Comparison of ENCODE assay signal across 9 cellular contexts in genomic region chr17:39617100-39617445, GRCh38. TPM values are rescaled to one million over a fixed set of nuclear protein-coding genes. Genes with fewer than 3 reads are reported as not detected.
A peak's percentile ranks its signal among the peaks of the same experiment; 100 is the strongest.
DNase-seq lines count a peak whose midpoint lies in the region; ATAC-seq, FAIRE-seq and TF ChIP-seq lines count a peak whose summit lies in the region.
"Had no signal": no experiment of that assay in that cellular context is flagged by ENCODE, and none has a peak within 500 bp of the region (broad histone marks: within the 10 kb centered on the region; RNA-seq: fewer than 3 reads in every experiment).

No MANE protein-coding gene starts in this region.

- H3K4me1 Mint-ChIP-seq in CD4-positive, alpha-beta memory T cell: peaks cover 3 to 5% (median 4%) of the 10 kb centered on the region in 4 donors
- H3K4me1 Mint-ChIP-seq in astrocyte (ENCODE audit: low read depth, unreplicated experiment) (no peaks in the 10 kb centered on the region), nephron (peaks cover 4% of the 10 kb centered on the region)

- POLR2A ChIA-PET in CD4-positive, alpha-beta memory T cell (lab: Charles Lee; ENCODE audit: partially characterized antibody): interaction anchor here (1.6 kb wide), 1 partner anchor 113 kb away, joined by 4 read pairs; the partner anchor contains the start of gene MIEN1

- CTCF ChIA-PET in CD4-positive, alpha-beta memory T cell (lab: Charles Lee; ENCODE audit: partially characterized antibody): interaction anchor here (1.0 to 9.5 kb wide), 4 partner anchors 35 to 364 kb away, joined by 3 to 102 read pairs (median 26); partner anchors contain the start of genes PNMT and PSMD3

- peak overlapping the region; percentile 59 to 77 (median 72) for H3K4me3 Mint-ChIP-seq in CD4-positive, alpha-beta memory T cell
- peak overlapping the region; percentile 71 for H3K4me3 Mint-ChIP-seq in astrocyte (ENCODE audit: unreplicated experiment)
- H3K4me3 Mint-ChIP-seq in nephron: peak overlapping the region; percentile 47 to 69 (median 63)

- peak overlapping the region; percentile 90 for H3K4me2 ChIP-seq in astrocyte (ENCODE audit: low read length)

- peak overlapping the region in 1 of 2 donors; percentile 31 for H3K4me3 ChIP-seq in CD4-positive, alpha-beta memory T cell (ENCODE audit: low read length in 2 of 2)
- H3K4me3 ChIP-seq in HFF-Myc (replicated peaks; ENCODE audit: low read depth, low read length) (peak overlapping the region; percentile 42; the same call in 1 of the 2 replicates), astrocyte (ENCODE audit: insufficient read depth, low read depth, low read length) (no peak overlapping the region), thyroid gland (replicated peaks in 1 of 3) (no peak overlapping the region)

- H3K27me3 Mint-ChIP-seq in CD4-positive, alpha-beta memory T cell: peaks cover 1 to 19% of the 10 kb centered on the region in 2 donors
- H3K27me3 Mint-ChIP-seq in astrocyte (ENCODE audit: low read depth, unreplicated experiment) (peaks cover 82% of the 10 kb centered on the region), nephron (ENCODE audit: low read depth) (peaks cover 87% of the 10 kb centered on the region)

- DNase-seq in CD4-positive, alpha-beta memory T cell: peak in 1 of 5 donors; percentile 27
- DNase-seq in HFF-Myc (ENCODE audit: extremely low read depth, low read depth) (no peak), astrocyte (ENCODE audit: low read depth) (no peak), T-helper 9 cell (no peak), thyroid gland (no peak), GM19239 (ENCODE audit: insufficient read length, low spot score) (no peak)

- TF ChIP-seq POLR2A in thyroid gland (IDR thresholded peaks at IDR 0.05): no peak

- intact Hi-C loops in CD4-positive, alpha-beta memory T cell (cut with micrococcal nuclease): no loop called here
- intact Hi-C loops in thyroid gland (cut with DNase I): no loop called here

- H3K36me3 ChIP-seq in CD4-positive, alpha-beta memory T cell (ENCODE audit: insufficient read depth, low read length): no peaks in the 10 kb centered on the region
- no peaks in the 10 kb centered on the region for H3K36me3 ChIP-seq in astrocyte (ENCODE audit: insufficient read depth, low read length)
- H3K36me3 ChIP-seq in thyroid gland: no peaks in the 10 kb centered on the region
- H3K36me3 ChIP-seq: gastroesophageal sphincter had no signal

- H3K9ac ChIP-seq in astrocyte (ENCODE audit: low read length): no peak overlapping the region

- no peak overlapping the region for H3K27ac Mint-ChIP-seq in CD4-positive, alpha-beta memory T cell
- H3K27ac Mint-ChIP-seq in astrocyte (ENCODE audit: unreplicated experiment) (peak overlapping the region; percentile 41), nephron (no peak overlapping the region)

- no peaks in the 10 kb centered on the region for H3K27me3 ChIP-seq in CD4-positive, alpha-beta memory T cell (ENCODE audit: insufficient read depth, low read length)
- H3K27me3 ChIP-seq in astrocyte (ENCODE audit: insufficient read depth, low read length) (peaks cover 36% of the 10 kb centered on the region), thyroid gland (no peaks in the 10 kb centered on the region)

- FAIRE-seq in astrocyte (lab: Jason Lieb, UNC): no peak
- no peak for FAIRE-seq in GM19239 (lab: Jason Lieb, UNC)

- H4K20me1 ChIP-seq in astrocyte (ENCODE audit: insufficient read depth, low read length): no peaks in the 10 kb centered on the region

- no peak overlapping the region for H2AFZ ChIP-seq in astrocyte (ENCODE audit: low read depth, low read length)

- no peaks in the 10 kb centered on the region for H3K9me3 ChIP-seq in CD4-positive, alpha-beta memory T cell (ENCODE audit: control insufficient read depth in 1 of 2, low read length in 2 of 2)
- H3K9me3 ChIP-seq in astrocyte (ENCODE audit: insufficient read depth, low read depth, low read length): no peaks in the 10 kb centered on the region
- no peaks in the 10 kb centered on the region for H3K9me3 ChIP-seq in thyroid gland
- H3K9me3 ChIP-seq: gastroesophageal sphincter had no signal

- ATAC-seq in GM18511 (IDR thresholded peaks at IDR 0.05; ENCODE audit: unreplicated experiment): no peak

- H3K9me3 Mint-ChIP-seq in CD4-positive, alpha-beta memory T cell: no peaks in the 10 kb centered on the region
- H3K9me3 Mint-ChIP-seq in astrocyte (ENCODE audit: unreplicated experiment) (no peaks in the 10 kb centered on the region), nephron (no peaks in the 10 kb centered on the region)

- WGBS in thyroid gland, 2 donors: 63 to 100% methylated on average over 3 of the region's 3 CpGs

- no peak for TF ChIP-seq CTCF in HFF-Myc (IDR thresholded peaks at IDR 0.05; ENCODE audit: low read depth, low read length, missing control alignments)
- TF ChIP-seq CTCF in astrocyte (IDR thresholded peaks at IDR 0.05; ENCODE audit: insufficient read depth, low read depth, low read length): no peak
- no peak for TF ChIP-seq CTCF in nephron (IDR thresholded peaks at IDR 0.05; ENCODE audit: unreplicated experiment in 3 of 3)
- TF ChIP-seq CTCF in thyroid gland (IDR thresholded peaks at IDR 0.05): no peak

- peaks cover 17% of the 10 kb centered on the region for H3K4me1 ChIP-seq in CD4-positive, alpha-beta memory T cell (ENCODE audit: insufficient read depth, low read length)
- peaks cover 7% of the 10 kb centered on the region for H3K4me1 ChIP-seq in astrocyte (ENCODE audit: insufficient read depth, low read length)
- peaks cover 7 to 10% of the 10 kb centered on the region in 2 donors for H3K4me1 ChIP-seq in thyroid gland

- no peaks in the 10 kb centered on the region for H3K79me2 ChIP-seq in astrocyte (ENCODE audit: insufficient read depth, low read length)

- peaks cover 0 to 1% of the 10 kb centered on the region in 2 donors for H3K36me3 Mint-ChIP-seq in CD4-positive, alpha-beta memory T cell
- no peaks in the 10 kb centered on the region for H3K36me3 Mint-ChIP-seq in astrocyte (ENCODE audit: low read depth, unreplicated experiment)
- H3K36me3 Mint-ChIP-seq in nephron (ENCODE audit: low read depth): no peaks in the 10 kb centered on the region

- no peak overlapping the region for H3K27ac ChIP-seq in CD4-positive, alpha-beta memory T cell (ENCODE audit: low read depth, low read length)
- H3K27ac ChIP-seq in astrocyte (ENCODE audit: low read depth, low read length) (no peak overlapping the region), thyroid gland (no peak overlapping the region)

RNA-seq across cellular contexts. Expression of gene NEUROD2, which starts 9.4 kb away (rescaled TPM):
- not detected for total RNA-seq in CD4-positive, alpha-beta memory T cell
- polyA plus RNA-seq in CD4-positive, alpha-beta memory T cell: under 1 TPM in 1 of 2 donors, not detected in 1; 0.06 TPM
- total RNA-seq in astrocyte (not detected in 2 replicates), thyroid gland (not detected)
- total RNA-seq: gastroesophageal sphincter had no signal

RNA-seq across cellular contexts. Expression of gene PPP1R1B, which starts 9.7 kb away (rescaled TPM):
- not detected for total RNA-seq in CD4-positive, alpha-beta memory T cell
- polyA plus RNA-seq in CD4-positive, alpha-beta memory T cell: not detected
- total RNA-seq in astrocyte (0.26 and 0.39 TPM in 2 replicates), thyroid gland (1 to 10 TPM in 1 of 4 donors, not detected in 3; 1.2 TPM)

RNA-seq across cellular contexts. Expression of gene STARD3, which starts 19.9 kb away (rescaled TPM):
- 100 to 1,000 TPM; 105 to 110 TPM for total RNA-seq in CD4-positive, alpha-beta memory T cell
- 10 to 100 TPM; 42.2 to 43.2 TPM for polyA plus RNA-seq in CD4-positive, alpha-beta memory T cell
- 51.2 and 62.1 TPM in 2 replicates for total RNA-seq in astrocyte
- total RNA-seq in thyroid gland: 10 to 100 TPM; 44.5 to 73.6 (median 53.0) TPM

RNA-seq across cellular contexts. Expression of gene TCAP, which starts 48.1 kb away (rescaled TPM):
- 1 to 10 TPM; 5.9 to 6.3 TPM for total RNA-seq in CD4-positive, alpha-beta memory T cell
- polyA plus RNA-seq in CD4-positive, alpha-beta memory T cell: under 1 TPM in 1 of 2 donors, not detected in 1; 0.14 TPM
- total RNA-seq in astrocyte (0.98 and 1.4 TPM in 2 replicates), thyroid gland (1 to 10 TPM in 3 of 4 donors, under 1 TPM in 1; 0.63 to 2.1 (median 1.5) TPM)

RNA-seq across cellular contexts. Expression of gene PNMT, which starts 51.2 kb away (rescaled TPM):
- total RNA-seq in CD4-positive, alpha-beta memory T cell: under 1 TPM in 1 of 2 experiments, not detected in 1; 0.55 TPM
- not detected for polyA plus RNA-seq in CD4-positive, alpha-beta memory T cell
- total RNA-seq in astrocyte (0.59 and 1.5 TPM in 2 replicates), thyroid gland (1 to 10 TPM in 3 of 4 donors, not detected in 1; 1.1 to 3.3 (median 1.2) TPM)
